11 cellular contexts compared by ENCODE assay signal in genomic region chr7:131895541-131896173, GRCh38.
DNase-seq lines count a peak whose midpoint lies in the region; TF ChIP-seq lines count a peak whose summit lies in the region.
"Had no signal": no experiment of that assay in that cellular context is flagged by ENCODE, and none has a peak within 500 bp of the region (broad histone marks: within the 10 kb centered on the region; RNA-seq: fewer than 3 reads in every experiment).

No MANE protein-coding gene starts in this region.

- peak overlapping the region; percentile 59 for H3K27ac Mint-ChIP-seq in endothelial cell (ENCODE audit: unreplicated experiment)
- peak overlapping the region; percentile 93 for H3K27ac Mint-ChIP-seq in osteocyte (ENCODE audit: unreplicated experiment)
- no peak overlapping the region for H3K27ac Mint-ChIP-seq in CD14-positive monocyte
- H3K27ac Mint-ChIP-seq: activated naive CD4-positive, alpha-beta T cell treated with anti-CD3 and anti-CD28 coated beads, Interleukin-2, amount 10 ng/mL, durations not matched to agents 7 days and 5 days had no signal

- no peak for TF ChIP-seq CTCF in endothelial cell (IDR thresholded peaks at IDR 0.05; ENCODE audit: unreplicated experiment)
- no peak for TF ChIP-seq CTCF in osteocyte (IDR thresholded peaks at IDR 0.05)
- no peak for TF ChIP-seq CTCF in CD14-positive monocyte (IDR thresholded peaks at IDR 0.05)

- WGBS in GM23248 (ENCODE audit: low coverage in 1 of 2, low lambda C conversion rate in 2 of 2, missing lambda C conversion rate in 2 of 2), 2 experiments: 17 to 27% methylated on average over 2 of the region's 2 CpGs

- H3K27me3 Mint-ChIP-seq in endothelial cell (ENCODE audit: unreplicated experiment) (peaks cover 5% of the 10 kb centered on the region), osteocyte (ENCODE audit: unreplicated experiment) (no peaks in the 10 kb centered on the region), CD14-positive monocyte (ENCODE audit: low read depth in 3 of 3) (peaks cover 1 to 3% (median 2%) of the 10 kb centered on the region in 3 donors)

- in situ Hi-C loops in GM23248 (cut with MboI): no loop called here

- H3K9me3 ChIP-seq in GM23248 (ENCODE audit: low read depth) (no peaks in the 10 kb centered on the region), NT2/D1 (ENCODE audit: insufficient read depth, low read length) (peaks cover 6% of the 10 kb centered on the region; the same call in 1 of the 2 replicates)
- H3K9me3 ChIP-seq: gastrocnemius medialis had no signal

- H3K27me3 ChIP-seq in GM23248 (replicated peaks; ENCODE audit: insufficient read depth) (no peaks in the 10 kb centered on the region), NT2/D1 (ENCODE audit: insufficient read depth, insufficient read length) (peaks cover 91% of the 10 kb centered on the region)
- H3K27me3 ChIP-seq: gastrocnemius medialis had no signal

- H3K36me3 ChIP-seq in GM23248 (ENCODE audit: low read depth) (no peaks in the 10 kb centered on the region), NT2/D1 (ENCODE audit: insufficient read depth, insufficient read length, low read length) (no peaks in the 10 kb centered on the region)
- H3K36me3 ChIP-seq: gastrocnemius medialis had no signal

- H3K27ac ChIP-seq in GM23248: peak overlapping the region; percentile 89
- H3K27ac ChIP-seq: gastrocnemius medialis had no signal

- peak overlapping the region; percentile 51 for H3K4me2 ChIP-seq in GM23248 (ENCODE audit: unreplicated experiment)

- H3K4me1 Mint-ChIP-seq in endothelial cell (ENCODE audit: unreplicated experiment): peaks cover 38% of the 10 kb centered on the region
- H3K4me1 Mint-ChIP-seq in osteocyte (ENCODE audit: unreplicated experiment): peaks cover 59% of the 10 kb centered on the region
- no peaks in the 10 kb centered on the region for H3K4me1 Mint-ChIP-seq in CD14-positive monocyte
- H3K4me1 Mint-ChIP-seq: activated naive CD4-positive, alpha-beta T cell treated with anti-CD3 and anti-CD28 coated beads, Interleukin-2, amount 10 ng/mL, durations not matched to agents 7 days and 5 days had no signal

- intact Hi-C loops in CD14-positive monocyte (cut with micrococcal nuclease): no loop called here

- H4K20me1 ChIP-seq in GM23248 (ENCODE audit: insufficient read depth): no peaks in the 10 kb centered on the region

- H3K4me3 Mint-ChIP-seq in endothelial cell (ENCODE audit: unreplicated experiment) (no peak overlapping the region), osteocyte (ENCODE audit: unreplicated experiment) (no peak overlapping the region), CD14-positive monocyte (no peak overlapping the region)
- H3K4me3 Mint-ChIP-seq: activated naive CD4-positive, alpha-beta T cell treated with anti-CD3 and anti-CD28 coated beads, Interleukin-2, amount 10 ng/mL, durations not matched to agents 7 days and 5 days had no signal

- no peak overlapping the region for H2AFZ ChIP-seq in GM23248

- DNase-seq in GM23248 (peak; percentile 98), NT2/D1 (ENCODE audit: low read depth, low spot score) (peak; percentile 32), endothelial cell (ENCODE audit: low spot score) (no peak), osteocyte (ENCODE audit: extremely low spot score, unreplicated experiment) (peak; percentile 54), foreskin melanocyte (no peak), AML-193 (lab: John Stamatoyannopoulos, UW) (no peak), NAMALWA (ENCODE audit: low spot score) (no peak), CD14-positive monocyte (ENCODE audit: low spot score) (no peak)
- DNase-seq: activated naive CD4-positive, alpha-beta T cell treated with anti-CD3 and anti-CD28 coated beads, Interleukin-2, amount 10 ng/mL, durations not matched to agents 7 days and 5 days; gastrocnemius medialis; NCI-H446 had no signal

- H3K79me2 ChIP-seq in GM23248 (ENCODE audit: insufficient read depth): no peaks in the 10 kb centered on the region

- peak overlapping the region; percentile 59; the same call in 1 of the 2 replicates for H3K9ac ChIP-seq in GM23248
- H3K9ac ChIP-seq in NT2/D1 (ENCODE audit: insufficient read length, low read depth): no peak overlapping the region

- H3K4me1 ChIP-seq in GM23248 (ENCODE audit: insufficient read depth) (peaks cover 54% of the 10 kb centered on the region), NT2/D1 (ENCODE audit: insufficient read depth, insufficient read length) (peaks cover 3% of the 10 kb centered on the region)
- H3K4me1 ChIP-seq: gastrocnemius medialis had no signal

- no peaks in the 10 kb centered on the region for H3K9me2 ChIP-seq in GM23248 (ENCODE audit: insufficient read depth)

- H3K4me3 ChIP-seq in GM23248 (0 out of 2 replicates have a peak overlapping the region, but pooled peaks have one; percentile 25), NT2/D1 (ENCODE audit: insufficient read length, low read depth) (no peak overlapping the region)
- H3K4me3 ChIP-seq: gastrocnemius medialis had no signal

- peaks cover 31% of the 10 kb centered on the region for H3F3A ChIP-seq in GM23248 (ENCODE audit: insufficient read depth)

- H3K36me3 Mint-ChIP-seq in endothelial cell (ENCODE audit: low read depth, unreplicated experiment) (no peaks in the 10 kb centered on the region), osteocyte (ENCODE audit: unreplicated experiment) (peaks cover 1% of the 10 kb centered on the region), CD14-positive monocyte (no peaks in the 10 kb centered on the region)
- H3K36me3 Mint-ChIP-seq: activated naive CD4-positive, alpha-beta T cell treated with anti-CD3 and anti-CD28 coated beads, Interleukin-2, amount 10 ng/mL, durations not matched to agents 7 days and 5 days had no signal

- H3K9me3 Mint-ChIP-seq in endothelial cell (ENCODE audit: unreplicated experiment) (no peaks in the 10 kb centered on the region), osteocyte (ENCODE audit: unreplicated experiment) (no peaks in the 10 kb centered on the region), CD14-positive monocyte (peaks cover 0 to 4% (median 2%) of the 10 kb centered on the region in 7 donors)
- H3K9me3 Mint-ChIP-seq: activated naive CD4-positive, alpha-beta T cell treated with anti-CD3 and anti-CD28 coated beads, Interleukin-2, amount 10 ng/mL, durations not matched to agents 7 days and 5 days had no signal

Comparison
In these comparisons a context has a peak if more than half of its experiments do, and no peak if none do; other contexts are left out.
1. DNase-seq: peak in GM23248 (single experiment), NT2/D1 (single experiment) and osteocyte (single experiment); none in endothelial cell (single experiment), foreskin melanocyte (single experiment), AML-193 (0 of 2), NAMALWA (single experiment) and CD14-positive monocyte (single experiment).
2. H3K27ac Mint-ChIP-seq: peak in endothelial cell (single experiment) and osteocyte (single experiment); none in CD14-positive monocyte (0 of 7).